ENCODE assay signal across 17 cellular contexts in the genomic region with DNA sequence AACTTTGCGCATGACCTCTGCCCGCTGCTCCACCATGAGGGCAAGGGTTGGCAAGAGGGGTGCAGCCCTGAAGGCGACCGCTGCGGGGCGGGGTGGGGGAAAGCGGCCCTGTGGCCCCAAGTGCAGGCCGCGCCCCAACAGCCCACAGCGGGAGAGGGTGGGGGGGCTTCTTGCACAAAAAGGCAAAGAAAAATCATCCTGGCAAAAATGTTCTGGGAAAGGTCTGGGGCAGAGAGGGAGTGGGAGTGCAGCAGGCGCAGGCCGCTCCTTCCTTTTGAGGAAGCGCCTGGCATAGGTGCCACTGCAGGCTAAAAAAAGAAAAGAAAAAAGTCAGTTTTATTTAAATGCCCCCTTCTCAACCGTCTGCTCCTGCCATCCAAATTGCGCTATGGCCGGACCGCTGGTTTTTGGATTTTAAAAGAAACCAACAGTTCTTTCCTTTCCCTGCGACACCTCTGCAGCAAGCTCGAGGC. TPM values are rescaled to one million over a fixed set of nuclear protein-coding genes. Genes with fewer than 3 reads are reported as not detected.
DNase-seq lines count a peak whose midpoint lies in the region; ATAC-seq and TF ChIP-seq lines count a peak whose summit lies in the region.
"Had no signal": no experiment of that assay in that cellular context is flagged by ENCODE, and none has a peak within 500 bp of the region (broad histone marks: within the 10 kb centered on the region; RNA-seq: fewer than 3 reads in every experiment).

No MANE protein-coding gene starts in this region.

- DNase-seq in activated T-cell treated with anti-CD3 and anti-CD28 coated beads, Interleukin-2, amount 50 U/mL, for 72 hours = no peak
- no peak for DNase-seq in activated T-cell treated with anti-CD3 and anti-CD28 coated beads, Interleukin-2, amount 50 U/mL, for 48 hours
- no peak for DNase-seq in stimulated activated effector memory CD8-positive, alpha-beta T cell treated with anti-CD3 and anti-CD28 coated beads, Interleukin-12 subunit alpha, Interleukin-12 subunit beta, amount 100 ng/mL, for 72 hours (ENCODE audit: low spot score in 2 of 2)
- DNase-seq in upper lobe of right lung (no peak), stomach (no peak), AML-193 (lab: John Stamatoyannopoulos, UW) (no peak)
- DNase-seq: cortex of kidney, Kasumi-1, left ventricle myocardium inferior, NCI-H1105 had no signal

- H3K79me2 ChIP-seq in SU-DHL-6 (ENCODE audit: insufficient read depth, low read length) = no peaks in the 10 kb centered on the region

- no peak for ATAC-seq in activated T-cell treated with anti-CD3 and anti-CD28 coated beads, Interleukin-2, amount 50 U/mL, for 72 hours (replicated peaks in 1 of 2)
- ATAC-seq in stimulated activated effector memory CD8-positive, alpha-beta T cell treated with anti-CD3 and anti-CD28 coated beads, Interleukin-12 subunit alpha, Interleukin-12 subunit beta, amount 100 ng/mL, for 72 hours = no peak
- ATAC-seq in upper lobe of right lung = no peak
- ATAC-seq: gastroesophageal sphincter had no signal

- no peak overlapping the region for H3K27ac Mint-ChIP-seq in activated T-cell treated with anti-CD3 and anti-CD28 coated beads, Interleukin-2, amount 50 U/mL, for 72 hours
- H3K27ac Mint-ChIP-seq in stimulated activated effector memory CD8-positive, alpha-beta T cell treated with anti-CD3 and anti-CD28 coated beads, Interleukin-12 subunit alpha, Interleukin-12 subunit beta, amount 100 ng/mL, for 72 hours = no peak overlapping the region

- no peaks in the 10 kb centered on the region for H4K20me1 ChIP-seq in SU-DHL-6 (ENCODE audit: low read depth, low read length)

- H3K4me1 Mint-ChIP-seq in activated T-cell treated with anti-CD3 and anti-CD28 coated beads, Interleukin-2, amount 50 U/mL, for 72 hours (ENCODE audit: low read depth) = peaks cover 12% of the 10 kb centered on the region
- H3K4me1 Mint-ChIP-seq in stimulated activated effector memory CD8-positive, alpha-beta T cell treated with anti-CD3 and anti-CD28 coated beads, Interleukin-12 subunit alpha, Interleukin-12 subunit beta, amount 100 ng/mL, for 72 hours = peaks cover 11% of the 10 kb centered on the region

- no peaks in the 10 kb centered on the region for H3K36me3 ChIP-seq in SU-DHL-6 (ENCODE audit: low read length)
- no peaks in the 10 kb centered on the region for H3K36me3 ChIP-seq in iPS-15b (ENCODE audit: control insufficient read depth, insufficient read depth, low read length)
- H3K36me3 ChIP-seq in upper lobe of right lung = no peaks in the 10 kb centered on the region
- no peaks in the 10 kb centered on the region for H3K36me3 ChIP-seq in stomach
- H3K36me3 ChIP-seq: ascending aorta, gastroesophageal sphincter, left ventricle myocardium inferior, SJSA1 had no signal

- intact Hi-C loops in upper lobe of right lung (cut with DNase I) (no loop called here), stomach (cut with DNase I; ENCODE audit: low total_unique reads) (no loop called here)

- no peak overlapping the region for H2AFZ ChIP-seq in SU-DHL-6 (ENCODE audit: low read depth, low read length, severe bottlenecking)

- peaks cover 0 to 2% of the 10 kb centered on the region in 2 donors for H3K9me3 Mint-ChIP-seq in activated T-cell treated with anti-CD3 and anti-CD28 coated beads, Interleukin-2, amount 50 U/mL, for 72 hours
- H3K9me3 Mint-ChIP-seq in stimulated activated effector memory CD8-positive, alpha-beta T cell treated with anti-CD3 and anti-CD28 coated beads, Interleukin-12 subunit alpha, Interleukin-12 subunit beta, amount 100 ng/mL, for 72 hours = no peaks in the 10 kb centered on the region

- H3K27ac ChIP-seq in SU-DHL-6 (ENCODE audit: low read depth, low read length) (no peak overlapping the region), upper lobe of right lung (no peak overlapping the region), stomach (no peak overlapping the region)
- H3K27ac ChIP-seq: ascending aorta, gastroesophageal sphincter, left ventricle myocardium inferior, SJSA1 had no signal

- peaks cover 77% of the 10 kb centered on the region for H3K27me3 Mint-ChIP-seq in activated T-cell treated with anti-CD3 and anti-CD28 coated beads, Interleukin-2, amount 50 U/mL, for 72 hours (ENCODE audit: low read depth)

- H3K9me3 ChIP-seq in SU-DHL-6 (ENCODE audit: insufficient read depth, low read length) (no peaks in the 10 kb centered on the region), iPS-15b (ENCODE audit: control insufficient read depth, insufficient read depth, low read length) (no peaks in the 10 kb centered on the region), upper lobe of right lung (no peaks in the 10 kb centered on the region), stomach (peaks cover 0 to 33% (median 3%) of the 10 kb centered on the region in 4 donors)
- H3K9me3 ChIP-seq: ascending aorta, gastroesophageal sphincter, left ventricle myocardium inferior, SJSA1 had no signal

- no peaks in the 10 kb centered on the region for H3F3A ChIP-seq in SU-DHL-6 (ENCODE audit: insufficient read depth)

- no peaks in the 10 kb centered on the region for H3K9me2 ChIP-seq in SU-DHL-6 (replicated peaks; ENCODE audit: insufficient read depth, low read length)

- H3K4me3 ChIP-seq in SU-DHL-6 (ENCODE audit: insufficient read depth, low read length, poor library complexity, severe bottlenecking) (no peak overlapping the region), iPS-15b (ENCODE audit: low read depth, low read length) (peak overlapping the region; percentile 26), upper lobe of right lung (no peak overlapping the region), stomach (peak overlapping the region in 1 of 4 donors; percentile 7)
- H3K4me3 ChIP-seq: left ventricle myocardium inferior, SJSA1 had no signal

- H3K4me3 Mint-ChIP-seq in activated T-cell treated with anti-CD3 and anti-CD28 coated beads, Interleukin-2, amount 50 U/mL, for 72 hours = peak overlapping the region; percentile 66 to 79
- H3K4me3 Mint-ChIP-seq in stimulated activated effector memory CD8-positive, alpha-beta T cell treated with anti-CD3 and anti-CD28 coated beads, Interleukin-12 subunit alpha, Interleukin-12 subunit beta, amount 100 ng/mL, for 72 hours = peak overlapping the region; percentile 72

- peaks cover 0 to 4% of the 10 kb centered on the region in 2 donors for H3K36me3 Mint-ChIP-seq in activated T-cell treated with anti-CD3 and anti-CD28 coated beads, Interleukin-2, amount 50 U/mL, for 72 hours (ENCODE audit: insufficient read depth in 2 of 2)
- H3K36me3 Mint-ChIP-seq in stimulated activated effector memory CD8-positive, alpha-beta T cell treated with anti-CD3 and anti-CD28 coated beads, Interleukin-12 subunit alpha, Interleukin-12 subunit beta, amount 100 ng/mL, for 72 hours = no peaks in the 10 kb centered on the region

- no peak for TF ChIP-seq POLR2A in stomach (IDR thresholded peaks at IDR 0.05)

- H3K27me3 ChIP-seq in SU-DHL-6 (ENCODE audit: low read length) (no peaks in the 10 kb centered on the region), iPS-15b (ENCODE audit: control insufficient read depth, insufficient read depth, low read length) (peaks cover 97% of the 10 kb centered on the region), upper lobe of right lung (peaks cover 79% of the 10 kb centered on the region), stomach (peaks cover 54 to 99% (median 90%) of the 10 kb centered on the region in 3 donors)

- peaks cover 27% of the 10 kb centered on the region for H3K4me1 ChIP-seq in iPS-15b (ENCODE audit: control insufficient read depth, insufficient read depth, low read length)
- peaks cover 4% of the 10 kb centered on the region for H3K4me1 ChIP-seq in upper lobe of right lung
- H3K4me1 ChIP-seq in stomach = peaks cover 3 to 31% (median 21%) of the 10 kb centered on the region in 4 donors
- H3K4me1 ChIP-seq: SJSA1 had no signal

- TF ChIP-seq CTCF in SU-DHL-6 (IDR thresholded peaks at IDR 0.05; ENCODE audit: insufficient read depth, low read length, poor library complexity, severe bottlenecking) (no peak), upper lobe of right lung (IDR thresholded peaks at IDR 0.05) (no peak), stomach (IDR thresholded peaks at IDR 0.05) (no peak)

- peak overlapping the region; percentile 46 for H3K4me2 ChIP-seq in SU-DHL-6 (ENCODE audit: low read depth, low read length, poor library complexity, severe bottlenecking)

- 29 to 42% (median 34%) methylated on average over 16 to 19 of the region's 19 CpGs for WGBS in stomach, 5 donors

- H3K9ac ChIP-seq in SU-DHL-6 (ENCODE audit: low read length) = no peak overlapping the region
- H3K9ac ChIP-seq in iPS-15b (ENCODE audit: low read depth, low read length) = no peak overlapping the region

- TF ChIP-seq EP300 in stomach (IDR thresholded peaks at IDR 0.05) = no peak

RNA-seq across cellular contexts. Expression of a gene that starts 1.4 kb away (rescaled TPM):
- total RNA-seq in activated T-cell treated with anti-CD3 and anti-CD28 coated beads, Interleukin-2, amount 50 U/mL, for 72 hours = not detected
- not detected for total RNA-seq in upper lobe of right lung
- total RNA-seq in stomach = 1 to 10 TPM in 1 of 5 donors, under 1 TPM in 3, not detected in 1; 0.18 to 1.8 (median 0.43) TPM
- polyA plus RNA-seq in stomach = under 1 TPM; 0.18 to 0.87 (median 0.76) TPM
- total RNA-seq: ascending aorta, gastroesophageal sphincter, left ventricle myocardium inferior, mucosa of gallbladder, SJSA1 had no signal
- polyA plus RNA-seq: AG04450 had no signal
